ENCODE assay signal across 1 cellular context in the genomic region with DNA sequence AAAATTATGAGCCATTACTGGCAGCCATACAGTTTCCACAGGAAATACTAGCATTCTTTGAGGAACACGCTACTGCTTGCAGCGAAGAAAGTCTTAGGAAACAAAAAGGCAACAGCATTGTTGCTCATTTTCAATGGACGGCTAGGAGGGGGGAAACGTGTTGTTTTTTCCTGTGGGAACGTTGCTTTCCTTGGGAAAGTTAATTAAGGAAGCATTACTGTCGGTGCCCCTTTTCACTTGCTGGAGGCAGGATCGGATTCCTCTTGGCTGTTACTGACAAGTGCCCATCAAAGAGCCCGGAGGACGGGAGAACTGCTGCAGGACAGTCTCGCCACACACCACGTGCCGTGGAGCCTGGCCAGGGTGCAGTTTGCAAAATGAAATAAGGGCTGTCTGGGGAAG.
TF ChIP-seq lines count a peak whose summit lies in the region.

No MANE protein-coding gene starts in this region.

TF ChIP-seq in SK-N-SH treated with all-trans-retinoic acid at 6 μM for 48 hours, 23 proteins besides CTCF, POLR2A, EP300 and RAD21 (continued from another document):
- TF ChIP-seq, protein P1, sequence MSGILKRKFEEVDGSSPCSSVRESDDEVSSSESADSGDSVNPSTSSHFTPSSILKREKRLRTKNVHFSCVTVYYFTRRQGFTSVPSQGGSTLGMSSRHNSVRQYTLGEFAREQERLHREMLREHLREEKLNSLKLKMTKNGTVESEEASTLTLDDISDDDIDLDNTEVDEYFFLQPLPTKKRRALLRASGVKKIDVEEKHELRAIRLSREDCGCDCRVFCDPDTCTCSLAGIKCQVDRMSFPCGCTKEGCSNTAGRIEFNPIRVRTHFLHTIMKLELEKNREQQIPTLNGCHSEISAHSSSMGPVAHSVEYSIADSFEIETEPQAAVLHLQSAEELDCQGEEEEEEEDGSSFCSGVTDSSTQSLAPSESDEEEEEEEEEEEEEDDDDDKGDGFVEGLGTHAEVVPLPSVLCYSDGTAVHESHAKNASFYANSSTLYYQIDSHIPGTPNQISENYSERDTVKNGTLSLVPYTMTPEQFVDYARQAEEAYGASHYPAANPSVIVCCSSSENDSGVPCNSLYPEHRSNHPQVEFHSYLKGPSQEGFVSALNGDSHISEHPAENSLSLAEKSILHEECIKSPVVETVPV (CRISPR knock-in tag; IDR thresholded peaks at IDR 0.05): no peak
- no peak for TF ChIP-seq ZNF8 (CRISPR knock-in tag; IDR thresholded peaks at IDR 0.05)
TF ChIP-seq in SK-N-SH treated with all-trans-retinoic acid at 6 μM for 48 hours: peak in this region for 0.
